23 cellular contexts compared by ENCODE assay signal in the genomic region with DNA sequence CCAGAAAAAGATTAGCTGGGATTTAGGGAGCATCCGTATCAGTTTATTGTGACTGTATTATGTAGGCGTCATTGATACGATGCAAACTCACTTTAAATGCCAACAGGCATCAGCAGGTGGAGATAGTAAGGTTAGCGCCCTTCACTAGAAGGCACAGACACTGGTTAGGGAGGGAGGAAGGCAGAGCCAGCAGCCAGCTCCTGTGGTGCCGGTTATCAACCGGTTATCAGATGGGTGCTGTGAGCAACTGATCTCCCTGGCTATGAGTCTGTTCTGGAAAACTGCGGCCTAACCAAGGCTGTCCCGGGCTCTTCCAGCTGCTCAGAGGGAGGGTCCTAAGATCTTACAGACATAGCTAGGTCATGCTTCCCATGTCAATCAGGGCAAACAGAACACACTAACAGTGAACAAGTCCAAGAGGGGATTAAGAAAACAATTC. TPM values are rescaled to one million over a fixed set of nuclear protein-coding genes. Genes with fewer than 3 reads are reported as not detected.
DNase-seq lines count a peak whose midpoint lies in the region; TF ChIP-seq lines count a peak whose summit lies in the region.
"Had no signal": no experiment of that assay in that cellular context is flagged by ENCODE, and none has a peak within 500 bp of the region (broad histone marks: within the 10 kb centered on the region; RNA-seq: fewer than 3 reads in every experiment).

No MANE protein-coding gene starts in this region.

- no peak overlapping the region for H3K4me3 Mint-ChIP-seq in endodermal cell
- H3K4me3 Mint-ChIP-seq in activated CD4-positive, alpha-beta T cell treated with anti-CD3 and anti-CD28 coated beads, Interleukin-2, amount 10 ng/mL, durations not matched to agents 7 days and 5 days: no peak overlapping the region
- H3K4me3 Mint-ChIP-seq: activated naive CD8-positive, alpha-beta T cell treated with anti-CD3 and anti-CD28 coated beads for 36 hours; activated T-helper 17 cell treated with anti-CD3 and anti-CD28 coated beads, Interleukin-2, amount 50 U/mL, for 72 hours; mesothelial cell of epicardium; naive thymus-derived CD8-positive, alpha-beta T cell; stimulated activated effector memory CD8-positive, alpha-beta T cell treated with anti-CD3 and anti-CD28 coated beads, Interleukin-12 subunit alpha, Interleukin-12 subunit beta, amount 100 ng/mL, for 72 hours had no signal

- TF ChIP-seq EP300 in transverse colon (IDR thresholded peaks at IDR 0.05; ENCODE audit: low read depth): no peak

- in situ Hi-C loops in transverse colon (cut with MboI; ENCODE audit: low pct_ligation_motif_present in 1 of 4, low pct_unique_long_range_greater_than_20kb in 1 of 4, low sequenced_read_pairs in 3 of 4): no loop called here

- no peak for TF ChIP-seq POLR2A in transverse colon (IDR thresholded peaks at IDR 0.05)

- H3K27ac ChIP-seq in endodermal cell (ENCODE audit: low read depth, low read length) (no peak overlapping the region), transverse colon (peak overlapping the region; percentile 16 to 35 (median 26))
- H3K27ac ChIP-seq: 22Rv1, thoracic aorta, VCaP had no signal

- CTCF ChIA-PET in activated CD4-positive, alpha-beta T cell treated with anti-CD3 and anti-CD28 coated beads, Interleukin-2, amount 10 ng/mL, durations not matched to agents 7 days and 5 days (lab: Charles Lee): interaction anchor here (0.6 to 1.7 kb wide), 3 partner anchors 9 to 1367 kb away, joined by 3 to 4 read pairs (median 4); no protein-coding TSS in a partner anchor

- POLR2A ChIA-PET in activated CD4-positive, alpha-beta T cell treated with anti-CD3 and anti-CD28 coated beads, Interleukin-2, amount 10 ng/mL, durations not matched to agents 7 days and 5 days (lab: Charles Lee): no interaction called here

- DNase-seq in NCI-H146 (lab: John Stamatoyannopoulos, UW) (peak; percentile 54), NCI-H146 treated with DMSO at 0.1 percent for 48 hours (lab: John Stamatoyannopoulos, UW; ENCODE audit: unreplicated experiment) (no peak), endodermal cell (peak; percentile 65), mesenteric fat pad (ENCODE audit: low spot score) (peak; percentile 69), transverse colon (no peak), H4 (ENCODE audit: low spot score) (no peak), UCSD-AML1 (lab: John Stamatoyannopoulos, UW; ENCODE audit: unreplicated experiment) (no peak)
- no peak for DNase-seq in activated CD4-positive, alpha-beta T cell treated with anti-CD3 and anti-CD28 coated beads, Interleukin-2, amount 10 ng/mL, durations not matched to agents 7 days and 5 days
- DNase-seq: activated CD4-positive, alpha-beta T cell treated with anti-CD3 and anti-CD28 coated beads, Interleukin-2, amount 50 U/mL, for 4 hours; activated CD8-positive, alpha-beta memory T cell treated with anti-CD3 and anti-CD28 coated beads, Interleukin-2, amount 50 U/mL, for 4 hours; activated naive CD8-positive, alpha-beta T cell treated with anti-CD3 and anti-CD28 coated beads for 36 hours; Karpas-422; naive thymus-derived CD8-positive, alpha-beta T cell; NCI-H187 treated with DMSO at 0.1 percent for 48 hours; NCI-H446; PC-3; T-helper 1 cell had no signal

- WGBS in endodermal cell (ENCODE audit: insufficient coverage in 1 of 2, insufficient read length in 1 of 2), 2 experiments: 81 to 94% methylated on average over 6 to 8 of the region's 8 CpGs
- WGBS in transverse colon (ENCODE audit: low coverage in 1 of 2), 2 donors: 79 to 84% methylated on average over 2 to 8 of the region's 8 CpGs

- no peak overlapping the region for H3K4me3 ChIP-seq in endodermal cell (ENCODE audit: low read length)
- H3K4me3 ChIP-seq in transverse colon: no peak overlapping the region
- H3K4me3 ChIP-seq: thoracic aorta had no signal

- peaks cover 2% of the 10 kb centered on the region for H3K36me3 Mint-ChIP-seq in endodermal cell (ENCODE audit: low read depth)
- H3K36me3 Mint-ChIP-seq in activated CD4-positive, alpha-beta T cell treated with anti-CD3 and anti-CD28 coated beads, Interleukin-2, amount 10 ng/mL, durations not matched to agents 7 days and 5 days (ENCODE audit: low read depth): no peaks in the 10 kb centered on the region
- H3K36me3 Mint-ChIP-seq: activated naive CD8-positive, alpha-beta T cell treated with anti-CD3 and anti-CD28 coated beads for 36 hours; mesothelial cell of epicardium; naive thymus-derived CD8-positive, alpha-beta T cell; stimulated activated effector memory CD8-positive, alpha-beta T cell treated with anti-CD3 and anti-CD28 coated beads, Interleukin-12 subunit alpha, Interleukin-12 subunit beta, amount 100 ng/mL, for 72 hours had no signal

- no peak overlapping the region for H3K27ac Mint-ChIP-seq in endodermal cell
- no peak overlapping the region for H3K27ac Mint-ChIP-seq in activated CD4-positive, alpha-beta T cell treated with anti-CD3 and anti-CD28 coated beads, Interleukin-2, amount 10 ng/mL, durations not matched to agents 7 days and 5 days
- H3K27ac Mint-ChIP-seq: activated naive CD8-positive, alpha-beta T cell treated with anti-CD3 and anti-CD28 coated beads for 36 hours; activated T-helper 17 cell treated with anti-CD3 and anti-CD28 coated beads, Interleukin-2, amount 50 U/mL, for 72 hours; mesothelial cell of epicardium; naive thymus-derived CD8-positive, alpha-beta T cell; stimulated activated effector memory CD8-positive, alpha-beta T cell treated with anti-CD3 and anti-CD28 coated beads, Interleukin-12 subunit alpha, Interleukin-12 subunit beta, amount 100 ng/mL, for 72 hours had no signal

- no peak overlapping the region for H3K9ac ChIP-seq in endodermal cell (ENCODE audit: extremely low read depth, low read length, poor library complexity, severe bottlenecking)

- H3K9me3 Mint-ChIP-seq in endodermal cell: no peaks in the 10 kb centered on the region
- H3K9me3 Mint-ChIP-seq in activated CD4-positive, alpha-beta T cell treated with anti-CD3 and anti-CD28 coated beads, Interleukin-2, amount 10 ng/mL, durations not matched to agents 7 days and 5 days: no peaks in the 10 kb centered on the region
- H3K9me3 Mint-ChIP-seq: activated naive CD8-positive, alpha-beta T cell treated with anti-CD3 and anti-CD28 coated beads for 36 hours; activated T-helper 17 cell treated with anti-CD3 and anti-CD28 coated beads, Interleukin-2, amount 50 U/mL, for 72 hours; naive thymus-derived CD8-positive, alpha-beta T cell; stimulated activated effector memory CD8-positive, alpha-beta T cell treated with anti-CD3 and anti-CD28 coated beads, Interleukin-12 subunit alpha, Interleukin-12 subunit beta, amount 100 ng/mL, for 72 hours had no signal

- H3K27me3 ChIP-seq in endodermal cell (ENCODE audit: control insufficient read depth, insufficient read depth, low read length, poor library complexity, severe bottlenecking) (no peaks in the 10 kb centered on the region), transverse colon (no peaks in the 10 kb centered on the region)

- intact Hi-C loops in transverse colon (cut with DNase I; ENCODE audit: low total_unique reads): no loop called here

- H3K27me3 Mint-ChIP-seq in endodermal cell (ENCODE audit: insufficient read depth): peaks cover 3% of the 10 kb centered on the region
- H3K27me3 Mint-ChIP-seq in activated CD4-positive, alpha-beta T cell treated with anti-CD3 and anti-CD28 coated beads, Interleukin-2, amount 10 ng/mL, durations not matched to agents 7 days and 5 days: peaks cover 5% of the 10 kb centered on the region
- H3K27me3 Mint-ChIP-seq: activated naive CD8-positive, alpha-beta T cell treated with anti-CD3 and anti-CD28 coated beads for 36 hours; activated T-helper 17 cell treated with anti-CD3 and anti-CD28 coated beads, Interleukin-2, amount 50 U/mL, for 72 hours; naive thymus-derived CD8-positive, alpha-beta T cell had no signal

- TF ChIP-seq CTCF in endodermal cell (conservative IDR thresholded peaks at IDR 0.05) (peak; percentile 40), transverse colon (IDR thresholded peaks at IDR 0.05) (no peak)

- H3K36me3 ChIP-seq in endodermal cell (ENCODE audit: control insufficient read depth, insufficient read depth, low read length) (no peaks in the 10 kb centered on the region), transverse colon (no peaks in the 10 kb centered on the region)
- H3K36me3 ChIP-seq: thoracic aorta had no signal

- H3K9me3 ChIP-seq in endodermal cell (ENCODE audit: control insufficient read depth, low read length): peaks cover 4% of the 10 kb centered on the region
- H3K9me3 ChIP-seq in transverse colon: no peaks in the 10 kb centered on the region
- H3K9me3 ChIP-seq: thoracic aorta had no signal

- H3K4me1 Mint-ChIP-seq in endodermal cell: peaks cover 10% of the 10 kb centered on the region
- peaks cover 5% of the 10 kb centered on the region for H3K4me1 Mint-ChIP-seq in activated CD4-positive, alpha-beta T cell treated with anti-CD3 and anti-CD28 coated beads, Interleukin-2, amount 10 ng/mL, durations not matched to agents 7 days and 5 days
- H3K4me1 Mint-ChIP-seq: activated T-helper 17 cell treated with anti-CD3 and anti-CD28 coated beads, Interleukin-2, amount 50 U/mL, for 72 hours; stimulated activated effector memory CD8-positive, alpha-beta T cell treated with anti-CD3 and anti-CD28 coated beads, Interleukin-12 subunit alpha, Interleukin-12 subunit beta, amount 100 ng/mL, for 72 hours had no signal

- H3K4me1 ChIP-seq in endodermal cell (ENCODE audit: control insufficient read depth, insufficient read depth, low read length): peaks cover 4% of the 10 kb centered on the region
- H3K4me1 ChIP-seq in transverse colon: peaks cover 0 to 6% (median 0%) of the 10 kb centered on the region in 4 donors

RNA-seq across cellular contexts. Expression of a gene that starts 47.5 kb away (rescaled TPM):
- total RNA-seq in endodermal cell: under 1 TPM in 1 of 2 donors, not detected in 1; 0.04 TPM
- polyA plus RNA-seq in endodermal cell (2013, experiment 1 of 2): 0.07 TPM
- polyA plus RNA-seq in endodermal cell (2013, experiment 2 of 2): 0.04 TPM
- total RNA-seq in mesenteric fat pad: 105 TPM
- total RNA-seq in transverse colon: 10 to 100 TPM in 1 of 4 donors, 1 to 10 TPM in 3; 6.3 to 14.3 (median 7.9) TPM
- not detected in 2 replicates for total RNA-seq in H4 (2014; rRNA removed; shearing (Covaris generic))
- total RNA-seq in activated CD4-positive, alpha-beta T cell treated with anti-CD3 and anti-CD28 coated beads, Interleukin-2, amount 10 ng/mL, durations not matched to agents 7 days and 5 days: 1 to 10 TPM; 1.7 to 1.8 TPM
- total RNA-seq: PC-3 had no signal

Comparison
In these comparisons a context has a peak if more than half of its experiments do, and no peak if none do; other contexts are left out.
1. DNase-seq: peak in NCI-H146 (single experiment), endodermal cell (single experiment) and mesenteric fat pad (single experiment); none in NCI-H146 treated with DMSO at 0.1 percent for 48 hours (single experiment), transverse colon (single experiment), H4 (single experiment), UCSD-AML1 (single experiment) and activated CD4-positive, alpha-beta T cell treated with anti-CD3 and anti-CD28 coated beads, Interleukin-2, amount 10 ng/mL, durations not matched to agents 7 days and 5 days (single experiment).